11 cellular contexts compared by ENCODE assay signal in the genomic region with DNA sequence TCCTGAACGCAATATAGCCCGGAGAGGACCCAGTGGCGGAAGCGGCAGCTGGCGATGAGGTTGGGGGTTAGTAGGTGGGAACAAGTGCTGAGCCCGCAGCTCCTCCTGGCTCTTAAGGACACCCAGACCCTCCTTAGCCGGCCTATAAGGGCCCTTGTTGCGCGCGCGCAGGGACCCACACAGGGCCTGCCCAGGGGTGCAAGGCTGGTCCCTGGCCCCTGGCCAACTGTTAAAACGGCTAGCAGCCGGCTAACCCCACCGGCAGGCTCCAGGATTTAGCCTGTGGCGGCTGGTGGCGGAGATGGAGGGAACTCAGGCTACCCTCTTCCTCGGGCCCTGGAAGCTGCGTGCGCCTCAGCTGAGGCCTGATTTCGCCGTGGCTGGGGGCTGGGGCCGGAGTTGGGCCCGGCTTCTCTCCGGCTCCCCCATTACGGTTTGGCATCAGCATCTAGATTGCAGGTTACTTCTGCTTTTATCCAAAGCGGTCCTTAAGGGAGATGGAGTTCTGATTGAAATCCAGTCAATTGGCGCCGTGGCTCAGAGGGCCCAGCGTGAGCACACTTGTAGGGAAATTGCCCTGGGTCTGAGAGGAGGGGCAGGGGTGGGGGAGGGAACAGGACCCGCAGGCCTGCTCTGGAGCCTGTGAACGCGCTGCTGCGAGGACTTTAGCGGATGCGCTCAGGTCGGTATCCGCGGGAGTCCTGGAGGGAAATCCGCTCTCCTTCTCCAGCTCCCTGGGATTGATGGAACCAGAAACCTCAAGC. TPM values are rescaled to one million over a fixed set of nuclear protein-coding genes. Genes with fewer than 3 reads are reported as not detected.
DNase-seq lines count a peak whose midpoint lies in the region; ATAC-seq lines count a peak whose summit lies in the region.
"Had no signal": no experiment of that assay in that cellular context is flagged by ENCODE, and none has a peak within 500 bp of the region (broad histone marks: within the 10 kb centered on the region; RNA-seq: fewer than 3 reads in every experiment).

No MANE protein-coding gene starts in this region.

- peak overlapping the region; percentile 66 for H3K4me2 ChIP-seq in skeletal muscle satellite cell (ENCODE audit: low read length)

- H3K36me3 ChIP-seq in NT2/D1 (ENCODE audit: insufficient read depth, insufficient read length, low read length) (no peaks in the 10 kb centered on the region), iPS DF 6.9 (ENCODE audit: control insufficient read depth, insufficient read depth, low read length) (no peaks in the 10 kb centered on the region), skeletal muscle satellite cell (ENCODE audit: insufficient read depth, low read length) (no peaks in the 10 kb centered on the region)

- H3K4me1 ChIP-seq in NT2/D1 (ENCODE audit: insufficient read depth, insufficient read length) (peaks cover 1% of the 10 kb centered on the region), iPS DF 6.9 (ENCODE audit: control insufficient read depth, insufficient read depth, low read length) (peaks cover 4% of the 10 kb centered on the region; the same call in 1 of the 2 replicates), skeletal muscle satellite cell (ENCODE audit: control insufficient read depth, insufficient read depth, low read length) (peaks cover 11% of the 10 kb centered on the region)

- H3K4me3 ChIP-seq in NT2/D1 (ENCODE audit: insufficient read length, low read depth) (peak overlapping the region; percentile 36), iPS DF 6.9 (ENCODE audit: low read length) (peak overlapping the region; percentile 48), skeletal muscle satellite cell (ENCODE audit: low read length) (no peak overlapping the region)

- DNase-seq in DMS 273 (lab: John Stamatoyannopoulos, UW; ENCODE audit: unreplicated experiment) (peak; percentile 75), DMS 273 treated with DMSO at 0.1 percent for 48 hours (lab: John Stamatoyannopoulos, UW) (no peak), NT2/D1 (ENCODE audit: low read depth, low spot score) (no peak), iPS DF 6.9 (ENCODE audit: low read depth, low spot score) (no peak), NCI-H2029 (lab: John Stamatoyannopoulos, UW) (no peak)
- no peak for DNase-seq in activated CD4-positive, CD25-positive, alpha-beta regulatory T cell treated with anti-CD3 and anti-CD28 coated beads, Interleukin-2, amount 50 U/mL, for 72 hours
- DNase-seq: left cardiac atrium, NCI-H226 had no signal

- H3K9me3 ChIP-seq in NT2/D1 (ENCODE audit: insufficient read depth, low read length) (no peaks in the 10 kb centered on the region), iPS DF 6.9 (ENCODE audit: control insufficient read depth, insufficient read depth, low read length) (no peaks in the 10 kb centered on the region), skeletal muscle satellite cell (replicated peaks; ENCODE audit: low read length) (no peaks in the 10 kb centered on the region)

- no peak for ATAC-seq in GM21381 (IDR thresholded peaks at IDR 0.05; ENCODE audit: unreplicated experiment)

- peak overlapping the region; percentile 50 for H3K9ac ChIP-seq in NT2/D1 (ENCODE audit: insufficient read length, low read depth)
- no peak overlapping the region for H3K9ac ChIP-seq in skeletal muscle satellite cell (ENCODE audit: low read depth, low read length)

- WGBS in iPS DF 6.9 (ENCODE audit: insufficient coverage, insufficient read length) = no CpG with 5 or more reads among the region's 39 CpGs

- H3K27me3 ChIP-seq in NT2/D1 (ENCODE audit: insufficient read depth, insufficient read length) = peaks cover 69% of the 10 kb centered on the region
- H3K27me3 ChIP-seq in iPS DF 6.9 (ENCODE audit: control insufficient read depth, insufficient read depth, low read length) = peaks cover 33% of the 10 kb centered on the region
- peaks cover 90% of the 10 kb centered on the region for H3K27me3 ChIP-seq in skeletal muscle satellite cell (ENCODE audit: control insufficient read depth, insufficient read depth, low read length)

- H3K27ac ChIP-seq in iPS DF 6.9 (ENCODE audit: low read length) = no peak overlapping the region
- H3K27ac ChIP-seq: 22Rv1 had no signal

RNA-seq across cellular contexts. Expression of a gene that starts 37.0 kb away (rescaled TPM):
- total RNA-seq in skeletal muscle satellite cell (2012; rRNA removed) = 31.5 and 32.7 TPM in 2 replicates
